In genomic region chr6:166532302-166532701, GRCh38 we compare ENCODE assay signal across 28 cellular contexts. TPM values are rescaled to one million over a fixed set of nuclear protein-coding genes. Genes with fewer than 3 reads are reported as not detected.
"Had no signal": no experiment of that assay in that cellular context is flagged by ENCODE, and none has a peak within 500 bp of the region (broad histone marks: within the 10 kb centered on the region; RNA-seq: fewer than 3 reads in every experiment).

No MANE protein-coding gene starts in this region.

- H3K4me3 ChIP-seq: left lung, lower lobe of right lung, mucosa of descending colon, ovary, right atrium auricular region, skin epidermis, stomach, testis, thyroid gland, transverse colon, upper lobe of left lung, vagina had no signal

- H3K27ac Mint-ChIP-seq: immature natural killer cell; naive thymus-derived CD4-positive, alpha-beta T cell; natural killer cell treated with Interleukin-12 subunit alpha and Interleukin-12 subunit beta and Interleukin-15 and Interleukin-18, amount 100 ng/mL, for 72 hours; progenitor cell of endocrine pancreas had no signal

- H3K27me3 Mint-ChIP-seq: naive thymus-derived CD4-positive, alpha-beta T cell; natural killer cell treated with Interleukin-12 subunit alpha and Interleukin-12 subunit beta and Interleukin-15 and Interleukin-18, amount 100 ng/mL, for 72 hours; progenitor cell of endocrine pancreas had no signal

- H3K36me3 Mint-ChIP-seq: natural killer cell treated with Interleukin-12 subunit alpha and Interleukin-12 subunit beta and Interleukin-15 and Interleukin-18, amount 100 ng/mL, for 72 hours had no signal

- FAIRE-seq: islet of Langerhans, kidney had no signal

- H3K9me3 Mint-ChIP-seq: immature natural killer cell; natural killer cell treated with Interleukin-12 subunit alpha and Interleukin-12 subunit beta and Interleukin-15 and Interleukin-18, amount 100 ng/mL, for 72 hours had no signal

- ATAC-seq: left colon; left lung; lower lobe of right lung; naive thymus-derived CD4-positive, alpha-beta T cell; sciatic nerve had no signal

- H3K27me3 ChIP-seq: left lung, ovary, right atrium auricular region, stomach, testis, thyroid gland, transverse colon, upper lobe of left lung, vagina had no signal

- H3K27ac ChIP-seq: left lung, lower lobe of right lung, ovary, right atrium auricular region, stomach, testis, thyroid gland, transverse colon, upper lobe of left lung, vagina had no signal

- H3K4me3 Mint-ChIP-seq: immature natural killer cell; naive thymus-derived CD4-positive, alpha-beta T cell; natural killer cell treated with Interleukin-12 subunit alpha and Interleukin-12 subunit beta and Interleukin-15 and Interleukin-18, amount 100 ng/mL, for 72 hours had no signal

- DNase-seq: hypothalamus; immature natural killer cell; kidney; left colon; lower lobe of right lung; mesendoderm; midbrain; mucosa of descending colon; naive thymus-derived CD4-positive, alpha-beta T cell; ovary; stimulated activated CD4-positive, alpha-beta T cell treated with anti-CD3 and anti-CD28 coated beads, Interleukin-12 subunit alpha, Interleukin-12 subunit beta, amount 100 ng/mL, for 4 hours; stimulated activated CD4-positive, alpha-beta T cell treated with anti-CD3 and anti-CD28 coated beads, Interleukin-15, amount 100 ng/mL, for 24 hours; stimulated activated CD4-positive, alpha-beta T cell treated with anti-CD3 and anti-CD28 coated beads, Interleukin-2, amount 100 ng/mL, for 24 hours; stimulated activated CD4-positive, alpha-beta T cell treated with anti-CD3 and anti-CD28 coated beads, Interleukin-4, amount 100 ng/mL, for 1 hour; stimulated activated naive CD4-positive, alpha-beta T cell; stomach; testis; thyroid gland; transverse colon; upper lobe of left lung had no signal

- H3K4me1 Mint-ChIP-seq: immature natural killer cell; naive thymus-derived CD4-positive, alpha-beta T cell had no signal

- H3K9me3 ChIP-seq: left lung, lower lobe of right lung, mucosa of descending colon, ovary, right atrium auricular region, testis, thyroid gland, transverse colon, upper lobe of left lung, vagina had no signal

- H3K4me1 ChIP-seq: left lung, lower lobe of right lung, right atrium auricular region, thyroid gland, transverse colon, upper lobe of left lung, vagina had no signal

- H3K36me3 ChIP-seq: ovary, transverse colon had no signal

RNA-seq across cellular contexts. Expression of gene RAMACL, which starts 54.2 kb away (rescaled TPM):
- polyA plus RNA-seq: naive thymus-derived CD4-positive, alpha-beta T cell had no signal
